ENCODE assay signal across 19 cellular contexts in the genomic region with DNA sequence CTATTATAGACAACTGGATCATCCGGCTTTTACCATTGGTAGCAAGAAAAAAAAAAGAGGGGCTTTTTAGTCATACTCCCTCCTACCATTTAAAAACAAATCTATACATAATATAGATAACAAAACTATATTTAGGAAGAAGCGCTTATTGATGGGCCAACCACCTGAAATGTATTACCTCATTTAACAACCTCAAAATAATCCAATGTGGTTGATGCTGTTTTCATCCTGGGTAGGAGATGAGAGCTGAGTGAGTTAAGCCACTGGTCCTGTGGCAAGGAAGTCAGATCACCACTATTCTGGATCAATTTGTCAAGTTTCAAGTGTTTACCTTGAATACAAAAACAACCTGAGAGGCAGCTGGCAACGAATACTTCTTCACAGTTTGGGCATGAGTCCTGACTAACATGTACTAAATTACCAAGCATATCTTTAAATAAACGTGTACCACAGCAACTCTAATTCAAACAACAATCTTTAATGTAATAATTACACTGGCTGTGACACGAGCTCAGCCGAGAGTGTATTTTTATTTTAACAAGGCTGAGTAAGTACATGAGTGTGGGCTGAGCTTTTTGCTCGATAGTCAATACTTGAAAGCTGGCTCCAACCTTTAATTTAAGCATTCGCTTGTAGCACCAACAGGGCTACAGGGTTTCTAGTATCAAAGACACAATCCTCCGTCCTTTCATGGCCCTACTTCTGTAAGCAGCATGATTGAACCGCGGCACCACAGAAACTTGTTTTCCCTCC.
DNase-seq lines count a peak whose midpoint lies in the region; ATAC-seq lines count a peak whose summit lies in the region.
"Had no signal": no experiment of that assay in that cellular context is flagged by ENCODE, and none has a peak within 500 bp of the region (broad histone marks: within the 10 kb centered on the region; RNA-seq: fewer than 3 reads in every experiment).

No MANE protein-coding gene starts in this region.

- H3K36me3 Mint-ChIP-seq in T-helper 1 cell treated with Interleukin-12 subunit alpha and Interleukin-12 subunit beta and Interleukin-4 antibody, amounts not matched to agents 30 μg/mL and 1 μg/mL, for 36 hours (ENCODE audit: low read depth), result peaks cover 34% of the 10 kb centered on the region
- peaks cover 29% of the 10 kb centered on the region for H3K36me3 Mint-ChIP-seq in T-cell
- peaks cover 0 to 31% (median 5%) of the 10 kb centered on the region in 5 donors for H3K36me3 Mint-ChIP-seq in naive thymus-derived CD4-positive, alpha-beta T cell

- CTCF ChIA-PET in T-cell (lab: Charles Lee), result interaction anchor here in 1 of 2 donors (0.5 to 4.1 kb wide), 8 partner anchors 9 to 50 kb away, joined by 3 to 38 read pairs (median 4); no protein-coding TSS in a partner anchor
- CTCF ChIA-PET in naive thymus-derived CD4-positive, alpha-beta T cell (lab: Charles Lee), result interaction anchor here (0.7 to 3.6 kb wide), 5 partner anchors 8 to 52 kb away, joined by 3 to 23 read pairs (median 4); no protein-coding TSS in a partner anchor

- no peaks in the 10 kb centered on the region for H3K9me3 Mint-ChIP-seq in T-helper 1 cell treated with Interleukin-12 subunit alpha and Interleukin-12 subunit beta and Interleukin-4 antibody, amounts not matched to agents 30 μg/mL and 1 μg/mL, for 36 hours
- H3K9me3 Mint-ChIP-seq in T-cell, result no peaks in the 10 kb centered on the region
- H3K9me3 Mint-ChIP-seq in naive thymus-derived CD4-positive, alpha-beta T cell, result no peaks in the 10 kb centered on the region
- H3K9me3 Mint-ChIP-seq: activated naive CD4-positive, alpha-beta T cell treated with anti-CD3 and anti-CD28 coated beads for 36 hours had no signal

- POLR2A ChIA-PET in T-cell (lab: Charles Lee), result interaction anchor here (0.6 to 5.2 kb wide), 6 partner anchors 10 to 105 kb away, joined by 3 to 56 read pairs (median 6); no protein-coding TSS in a partner anchor
- POLR2A ChIA-PET in naive thymus-derived CD4-positive, alpha-beta T cell (lab: Charles Lee), result interaction anchor here (0.9 to 3.4 kb wide), 5 partner anchors 10 to 272 kb away, joined by 3 to 13 read pairs (median 5); no protein-coding TSS in a partner anchor

- no peaks in the 10 kb centered on the region for H3K9me3 ChIP-seq in KOPT-K1 (ENCODE audit: insufficient read depth, low read length, poor library complexity, severe bottlenecking)
- H3K9me3 ChIP-seq in naive thymus-derived CD4-positive, alpha-beta T cell (ENCODE audit: control insufficient read depth in 2 of 3, low read length in 3 of 3), result no peaks in the 10 kb centered on the region
- H3K9me3 ChIP-seq: A549, sigmoid colon, vagina had no signal

- peak overlapping the region; percentile 39 for H3K4me3 Mint-ChIP-seq in T-helper 1 cell treated with Interleukin-12 subunit alpha and Interleukin-12 subunit beta and Interleukin-4 antibody, amounts not matched to agents 30 μg/mL and 1 μg/mL, for 36 hours
- peak overlapping the region; percentile 69 to 74 (median 73) for H3K4me3 Mint-ChIP-seq in T-cell
- H3K4me3 Mint-ChIP-seq in naive thymus-derived CD4-positive, alpha-beta T cell, result peak overlapping the region; percentile 24 to 84 (median 66)

- DNase-seq in T-helper 1 cell (no peak), T-cell (no peak), posterior vena cava (ENCODE audit: low spot score) (no peak), activated gamma-delta T cell treated with Interleukin-2 at 50 U/mL for 16 hours (no peak), T-helper 9 cell (no peak)
- DNase-seq in naive thymus-derived CD4-positive, alpha-beta T cell, result no peak
- DNase-seq: activated CD4-positive, alpha-beta T cell treated with anti-CD3 and anti-CD28 coated beads for 4 hours; activated naive CD4-positive, alpha-beta T cell treated with anti-CD3 and anti-CD28 coated beads for 36 hours; caudate nucleus; foreskin fibroblast; GM23248; mammary epithelial cell; NCI-H524; sigmoid colon; stimulated activated CD4-positive, alpha-beta T cell treated with anti-CD3 and anti-CD28 coated beads, Interleukin-4, amount 100 ng/mL, for 24 hours had no signal

- H3K27ac ChIP-seq in KOPT-K1 (ENCODE audit: low read depth, low read length, poor library complexity, severe bottlenecking), result peak overlapping the region; percentile 60
- no peak overlapping the region for H3K27ac ChIP-seq in naive thymus-derived CD4-positive, alpha-beta T cell (ENCODE audit: low read depth, low read length)
- H3K27ac ChIP-seq: A549, GM23248, sigmoid colon, vagina had no signal

- H3K36me3 ChIP-seq in KOPT-K1 (ENCODE audit: insufficient read depth, low read length), result no peaks in the 10 kb centered on the region
- no peaks in the 10 kb centered on the region for H3K36me3 ChIP-seq in naive thymus-derived CD4-positive, alpha-beta T cell (ENCODE audit: control insufficient read depth in 2 of 3, insufficient read depth in 3 of 3, low read length in 3 of 3)
- H3K36me3 ChIP-seq: sigmoid colon, vagina had no signal

- H3K27me3 ChIP-seq in naive thymus-derived CD4-positive, alpha-beta T cell (ENCODE audit: control insufficient read depth in 2 of 2, insufficient read depth in 2 of 2, low read length in 2 of 2), result no peaks in the 10 kb centered on the region
- H3K27me3 ChIP-seq: sigmoid colon, vagina had no signal

- H3K4me1 Mint-ChIP-seq in T-helper 1 cell treated with Interleukin-12 subunit alpha and Interleukin-12 subunit beta and Interleukin-4 antibody, amounts not matched to agents 30 μg/mL and 1 μg/mL, for 36 hours (ENCODE audit: low read depth), result peaks cover 83% of the 10 kb centered on the region
- peaks cover 95 to 98% (median 97%) of the 10 kb centered on the region in 3 donors for H3K4me1 Mint-ChIP-seq in T-cell
- H3K4me1 Mint-ChIP-seq in naive thymus-derived CD4-positive, alpha-beta T cell, result peaks cover 77 to 99% (median 94%) of the 10 kb centered on the region in 7 donors

- ATAC-seq in T-cell (replicated peaks in 1 of 4), result no peak
- ATAC-seq in naive thymus-derived CD4-positive, alpha-beta T cell, result no peak
- ATAC-seq: A549 had no signal

- H3K27me3 Mint-ChIP-seq in T-helper 1 cell treated with Interleukin-12 subunit alpha and Interleukin-12 subunit beta and Interleukin-4 antibody, amounts not matched to agents 30 μg/mL and 1 μg/mL, for 36 hours (ENCODE audit: low read depth), result no peaks in the 10 kb centered on the region
- no peaks in the 10 kb centered on the region for H3K27me3 Mint-ChIP-seq in T-cell
- H3K27me3 Mint-ChIP-seq in naive thymus-derived CD4-positive, alpha-beta T cell, result no peaks in the 10 kb centered on the region

- H3K4me3 ChIP-seq in naive thymus-derived CD4-positive, alpha-beta T cell (ENCODE audit: low read length), result no peak overlapping the region
- H3K4me3 ChIP-seq: A549, GM23248, sigmoid colon, vagina had no signal

- intact Hi-C loops in naive thymus-derived CD4-positive, alpha-beta T cell (cut with micrococcal nuclease), result no loop called here
- intact Hi-C loops in posterior vena cava (cut with DNase I), result no loop called here

- peak overlapping the region; percentile 94 for H3K27ac Mint-ChIP-seq in T-helper 1 cell treated with Interleukin-12 subunit alpha and Interleukin-12 subunit beta and Interleukin-4 antibody, amounts not matched to agents 30 μg/mL and 1 μg/mL, for 36 hours
- H3K27ac Mint-ChIP-seq in T-cell, result peak overlapping the region; percentile 95 to 96
- peak overlapping the region; percentile 47 to 95 (median 85) for H3K27ac Mint-ChIP-seq in naive thymus-derived CD4-positive, alpha-beta T cell

- H3K4me1 ChIP-seq in naive thymus-derived CD4-positive, alpha-beta T cell (ENCODE audit: control insufficient read depth in 2 of 2, insufficient read depth in 2 of 2, low read length in 2 of 2), result peaks cover 79 to 85% of the 10 kb centered on the region in 2 donors
